18 cellular contexts compared by ENCODE assay signal in genomic region chr4:61210186-61210939, GRCh38. TPM values are rescaled to one million over a fixed set of nuclear protein-coding genes. Genes with fewer than 3 reads are reported as not detected.
DNase-seq lines count a peak whose midpoint lies in the region; TF ChIP-seq lines count a peak whose summit lies in the region.
"Had no signal": no experiment of that assay in that cellular context is flagged by ENCODE, and none has a peak within 500 bp of the region (broad histone marks: within the 10 kb centered on the region; RNA-seq: fewer than 3 reads in every experiment).

No MANE protein-coding gene starts in this region.

- DNase-seq in NCI-H748 treated with DMSO at 0.1 percent for 48 hours (lab: John Stamatoyannopoulos, UW): peak; percentile 74
- DNase-seq in endodermal cell: peak; percentile 78
- peak; percentile 95 for DNase-seq in neural progenitor cell (ENCODE audit: low spot score)
- DNase-seq in Peyer's patch: no peak
- no peak for DNase-seq in activated CD8-positive, alpha-beta memory T cell treated with anti-CD3 and anti-CD28 coated beads for 24 hours
- no peak for DNase-seq in activated CD4-positive, CD25-positive, alpha-beta regulatory T cell treated with anti-CD3 and anti-CD28 coated beads, Interleukin-2, amount 50 U/mL, for 72 hours
- no peak for DNase-seq in SK-N-DZ (ENCODE audit: low spot score)
- DNase-seq: activated CD4-positive, alpha-beta T cell treated with anti-CD3 and anti-CD28 coated beads for 4 hours; activated T-cell treated with anti-CD3 and anti-CD28 coated beads, Interleukin-2, amount 50 U/mL, for 48 hours; gastrocnemius medialis; kidney glomerular epithelial cell; naive B cell; NCI-H2107; sigmoid colon had no signal

- H3K9me3 ChIP-seq in HEK293 (ENCODE audit: control insufficient read depth, insufficient read depth, low read depth, low read length) (no peaks in the 10 kb centered on the region), endodermal cell (ENCODE audit: control insufficient read depth, low read length) (no peaks in the 10 kb centered on the region), neural progenitor cell (ENCODE audit: low read depth) (no peaks in the 10 kb centered on the region), Peyer's patch (no peaks in the 10 kb centered on the region)
- H3K9me3 ChIP-seq: BLaER1, gastrocnemius medialis, sigmoid colon had no signal

- H3K4me1 Mint-ChIP-seq in endodermal cell (peaks cover 22% of the 10 kb centered on the region), neural progenitor cell (peaks cover 58% of the 10 kb centered on the region)
- H3K4me1 Mint-ChIP-seq: naive B cell had no signal

- POLR2A ChIA-PET in HEK293 (lab: Yijun Ruan, JAX): interaction anchor here (2.0 kb wide), 1 partner anchor 10 kb away, joined by 5 read pairs; the partner anchor contains the start of gene ADGRL3

- peaks cover 97% of the 10 kb centered on the region for H3K79me2 ChIP-seq in neural progenitor cell (ENCODE audit: low read depth)

- H3K27ac ChIP-seq in HEK293 (ENCODE audit: extremely low read depth, low read depth, low read length) (no peak overlapping the region), endodermal cell (ENCODE audit: low read depth, low read length) (peak overlapping the region; percentile 57), neural progenitor cell (peak overlapping the region; percentile 56), Peyer's patch (no peak overlapping the region)
- H3K27ac ChIP-seq: BLaER1, gastrocnemius medialis, sigmoid colon had no signal

- H3K4me2 ChIP-seq in neural progenitor cell: peak overlapping the region; percentile 75
- H3K4me2 ChIP-seq: BLaER1 had no signal

- no peaks in the 10 kb centered on the region for H3K36me3 ChIP-seq in HEK293 (ENCODE audit: control insufficient read depth in 2 of 2, insufficient read depth in 1 of 2, low read length in 2 of 2)
- H3K36me3 ChIP-seq in endodermal cell (ENCODE audit: control insufficient read depth, insufficient read depth, low read length): no peaks in the 10 kb centered on the region
- H3K36me3 ChIP-seq in neural progenitor cell: no peaks in the 10 kb centered on the region
- H3K36me3 ChIP-seq in Peyer's patch: no peaks in the 10 kb centered on the region
- H3K36me3 ChIP-seq: BLaER1, gastrocnemius medialis, sigmoid colon had no signal

- H4K20me1 ChIP-seq in neural progenitor cell (ENCODE audit: low read depth): peaks cover 88% of the 10 kb centered on the region
- H4K20me1 ChIP-seq: BLaER1 had no signal

- 4 to 47% methylated on average over 3 to 6 of the region's 6 CpGs for WGBS in endodermal cell (ENCODE audit: insufficient coverage in 1 of 2, insufficient read length in 1 of 2), 2 experiments

- H3K4me3 ChIP-seq in HEK293 (ENCODE audit: low read depth, low read length) (no peak overlapping the region), endodermal cell (ENCODE audit: low read length) (peak overlapping the region; percentile 62), neural progenitor cell (peak overlapping the region; percentile 31), Peyer's patch (no peak overlapping the region)
- H3K4me3 ChIP-seq: BLaER1, gastrocnemius medialis, sigmoid colon had no signal

- no peak overlapping the region for H3K9ac ChIP-seq in endodermal cell (ENCODE audit: extremely low read depth, low read length, poor library complexity, severe bottlenecking)
- no peak overlapping the region for H3K9ac ChIP-seq in neural progenitor cell
- H3K9ac ChIP-seq: BLaER1 had no signal

- no peak overlapping the region for H3K4me3 Mint-ChIP-seq in endodermal cell
- H3K4me3 Mint-ChIP-seq in neural progenitor cell: peak overlapping the region; percentile 79
- H3K4me3 Mint-ChIP-seq: naive B cell; stimulated activated naive CD8-positive, alpha-beta T cell treated with anti-CD3 and anti-CD28 coated beads, Interleukin-15, Interleukin-2, amounts not matched to agents 100 ng/mL and 50 ng/mL, for 24 hours had no signal

- H2AFZ ChIP-seq in neural progenitor cell (replicated peaks): no peak overlapping the region

- TF ChIP-seq POLR2A in Peyer's patch (IDR thresholded peaks at IDR 0.05): no peak

- H3F3A ChIP-seq in neural progenitor cell (ENCODE audit: low read depth): peaks cover 7% of the 10 kb centered on the region

- no peaks in the 10 kb centered on the region for H3K27me3 Mint-ChIP-seq in endodermal cell (ENCODE audit: insufficient read depth)
- H3K27me3 Mint-ChIP-seq in neural progenitor cell (ENCODE audit: insufficient read depth, low read depth): no peaks in the 10 kb centered on the region

- no peaks in the 10 kb centered on the region for H3K27me3 ChIP-seq in endodermal cell (ENCODE audit: control insufficient read depth, insufficient read depth, low read length, poor library complexity, severe bottlenecking)
- H3K27me3 ChIP-seq in neural progenitor cell: no peaks in the 10 kb centered on the region
- H3K27me3 ChIP-seq in Peyer's patch: no peaks in the 10 kb centered on the region
- H3K27me3 ChIP-seq: BLaER1, sigmoid colon had no signal

- no peaks in the 10 kb centered on the region for H3K36me3 Mint-ChIP-seq in endodermal cell (ENCODE audit: low read depth)
- peaks cover 29% of the 10 kb centered on the region for H3K36me3 Mint-ChIP-seq in neural progenitor cell
- H3K36me3 Mint-ChIP-seq: naive B cell had no signal

- H3K9me3 Mint-ChIP-seq in endodermal cell: peaks cover 1% of the 10 kb centered on the region
- peaks cover 17% of the 10 kb centered on the region for H3K9me3 Mint-ChIP-seq in neural progenitor cell

- H3K4me1 ChIP-seq in HEK293 (ENCODE audit: control insufficient read depth, insufficient read depth, low read length) (peaks cover 17% of the 10 kb centered on the region), endodermal cell (ENCODE audit: control insufficient read depth, insufficient read depth, low read length) (peaks cover 3% of the 10 kb centered on the region), neural progenitor cell (peaks cover 26% of the 10 kb centered on the region), Peyer's patch (no peaks in the 10 kb centered on the region)
- H3K4me1 ChIP-seq: BLaER1, gastrocnemius medialis, sigmoid colon had no signal

- CTCF ChIA-PET in HEK293 (lab: Yijun Ruan, JAX): no interaction called here

- peak overlapping the region; percentile 69 for H3K27ac Mint-ChIP-seq in endodermal cell
- peak overlapping the region; percentile 87 for H3K27ac Mint-ChIP-seq in neural progenitor cell
- H3K27ac Mint-ChIP-seq: naive B cell; stimulated activated naive CD8-positive, alpha-beta T cell treated with anti-CD3 and anti-CD28 coated beads, Interleukin-15, Interleukin-2, amounts not matched to agents 100 ng/mL and 50 ng/mL, for 24 hours had no signal

- no peak for TF ChIP-seq CTCF in HEK293 (tag by site-specific recombination; IDR thresholded peaks at IDR 0.05)
- no peak for TF ChIP-seq CTCF in endodermal cell (conservative IDR thresholded peaks at IDR 0.05)
- TF ChIP-seq CTCF in neural progenitor cell (IDR thresholded peaks at IDR 0.05): no peak
- TF ChIP-seq CTCF in Peyer's patch (IDR thresholded peaks at IDR 0.05): no peak

TF ChIP-seq in HEK293, 187 proteins besides CTCF, POLR2A, EP300 and RAD21:
- TF ChIP-seq ZNF585B (tag by site-specific recombination; IDR thresholded peaks at IDR 0.05) (no peak), OSR2 (tag by site-specific recombination; IDR thresholded peaks at IDR 0.05) (peak; percentile 76)

RNA-seq across cellular contexts. Expression of gene ADGRL3, which starts 10.2 kb away (rescaled TPM):
- total RNA-seq in endodermal cell: 10 to 100 TPM in 1 of 2 donors, 1 to 10 TPM in 1; 9.9 to 10.3 TPM
- 20.7 TPM for polyA plus RNA-seq in endodermal cell (2013, experiment 1 of 2)
- 22.4 TPM for polyA plus RNA-seq in endodermal cell (2013, experiment 2 of 2)
- 70.0 and 93.6 TPM in 2 replicates for total RNA-seq in neural progenitor cell (ENCODE audit: low replicate concordance)
- 10 to 100 TPM in 1 of 4 donors, 1 to 10 TPM in 3; 3.7 to 39.6 (median 9.1) TPM for total RNA-seq in Peyer's patch
- polyA plus RNA-seq in SK-N-DZ (2014; cell fraction: cytosol; rRNA removed): 13.5 and 17.9 TPM in 2 replicates
- 6.2 and 6.4 TPM in 2 replicates for polyA plus RNA-seq in SK-N-DZ (2014; cell fraction: nucleus; rRNA removed)
- total RNA-seq: T-helper 1 cell treated with Interleukin-12 subunit alpha and Interleukin-12 subunit beta and Interleukin-4 antibody, amounts not matched to agents 30 ng/mL and 1 ng/mL, for 36 hours had no signal

Comparison
In these comparisons a context has a peak if more than half of its experiments do, and no peak if none do; other contexts are left out.
1. H3K27ac ChIP-seq: peak in endodermal cell (single experiment) and neural progenitor cell (single experiment); none in HEK293 (single experiment) and Peyer's patch (0 of 4).
2. H3K4me3 ChIP-seq: peak in endodermal cell (single experiment) and neural progenitor cell (single experiment); none in HEK293 (single experiment) and Peyer's patch (0 of 4).
3. DNase-seq: peak in NCI-H748 treated with DMSO at 0.1 percent for 48 hours (single experiment), endodermal cell (single experiment) and neural progenitor cell (single experiment); none in Peyer's patch (0 of 3), activated CD8-positive, alpha-beta memory T cell treated with anti-CD3 and anti-CD28 coated beads for 24 hours (single experiment), activated CD4-positive, CD25-positive, alpha-beta regulatory T cell treated with anti-CD3 and anti-CD28 coated beads, Interleukin-2, amount 50 U/mL, for 72 hours (single experiment) and SK-N-DZ (single experiment).